Comparison of ENCODE assay signal across 1 cellular context in the genomic region with DNA sequence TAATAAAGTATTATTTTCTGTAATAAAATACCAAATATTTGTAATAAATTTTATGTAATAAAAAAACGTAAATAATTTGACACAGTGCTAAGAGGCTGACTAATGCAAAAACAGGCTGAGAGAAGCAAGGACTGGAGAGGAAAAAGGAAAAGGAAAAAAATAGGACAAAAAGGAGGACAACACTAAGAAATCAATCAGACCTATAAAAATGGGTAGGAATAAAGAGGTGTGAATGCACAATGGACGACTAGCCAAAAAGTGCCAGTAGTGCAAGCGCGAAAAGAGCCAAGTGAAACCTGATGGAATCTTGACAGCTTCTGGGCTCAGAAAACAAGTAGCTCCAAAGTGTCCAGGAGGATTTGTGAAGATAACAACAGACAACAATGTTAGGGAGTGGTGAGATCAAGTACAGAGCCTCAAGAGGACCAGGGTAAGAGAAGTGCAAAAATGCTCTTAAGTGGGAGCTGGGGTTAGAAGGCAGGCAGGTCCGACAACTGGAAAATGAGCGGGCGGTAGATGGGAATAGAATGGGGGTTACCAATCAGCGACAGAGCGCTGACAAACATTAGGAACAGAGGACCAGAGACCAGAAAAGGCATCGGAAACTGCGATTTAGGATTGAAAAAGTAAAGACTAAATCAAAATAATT.
TF ChIP-seq lines count a peak whose summit lies in the region.

No MANE protein-coding gene starts in this region.

TF ChIP-seq in HCT116, 20 proteins besides CTCF, POLR2A, EP300 and RAD21 (continued from another document):
- TF ChIP-seq EZH2 (IDR thresholded peaks at IDR 0.05) (no peak), YY1 (IDR thresholded peaks at IDR 0.05; ENCODE audit: extremely low read depth, insufficient replicate concordance, low read depth, low read length) (no peak), ZFX (IDR thresholded peaks at IDR 0.05) (no peak), TCF7L2 (IDR thresholded peaks at IDR 0.05; ENCODE audit: borderline replicate concordance, extremely low read depth, insufficient read depth, insufficient read length) (no peak), ELF1 (IDR thresholded peaks at IDR 0.05; ENCODE audit: borderline replicate concordance, low read depth) (no peak), ZNF274 (IDR thresholded peaks at IDR 0.05; ENCODE audit: low read depth, low read length) (no peak), FOSL1 (IDR thresholded peaks at IDR 0.05; ENCODE audit: low read depth) (no peak), SIN3A (IDR thresholded peaks at IDR 0.05; ENCODE audit: low read depth) (no peak), CBX3 (IDR thresholded peaks at IDR 0.05; ENCODE audit: low read depth) (no peak), EZH2phosphoT487 (IDR thresholded peaks at IDR 0.05; ENCODE audit: borderline replicate concordance) (no peak), SRF (IDR thresholded peaks at IDR 0.05; ENCODE audit: low read depth) (no peak), POLR2AphosphoS5 (IDR thresholded peaks at IDR 0.05; ENCODE audit: low read depth, low read length) (no peak)
